Comparison of ENCODE assay signal across 1 cellular context in genomic region chr7:132446666-132447217, GRCh38.
TF ChIP-seq lines count a peak whose summit lies in the region.

No MANE protein-coding gene starts in this region.

TF ChIP-seq in GM23338, 12 proteins besides CTCF, POLR2A, EP300 and RAD21 (continued from another document):
- TF ChIP-seq, protein P1, sequence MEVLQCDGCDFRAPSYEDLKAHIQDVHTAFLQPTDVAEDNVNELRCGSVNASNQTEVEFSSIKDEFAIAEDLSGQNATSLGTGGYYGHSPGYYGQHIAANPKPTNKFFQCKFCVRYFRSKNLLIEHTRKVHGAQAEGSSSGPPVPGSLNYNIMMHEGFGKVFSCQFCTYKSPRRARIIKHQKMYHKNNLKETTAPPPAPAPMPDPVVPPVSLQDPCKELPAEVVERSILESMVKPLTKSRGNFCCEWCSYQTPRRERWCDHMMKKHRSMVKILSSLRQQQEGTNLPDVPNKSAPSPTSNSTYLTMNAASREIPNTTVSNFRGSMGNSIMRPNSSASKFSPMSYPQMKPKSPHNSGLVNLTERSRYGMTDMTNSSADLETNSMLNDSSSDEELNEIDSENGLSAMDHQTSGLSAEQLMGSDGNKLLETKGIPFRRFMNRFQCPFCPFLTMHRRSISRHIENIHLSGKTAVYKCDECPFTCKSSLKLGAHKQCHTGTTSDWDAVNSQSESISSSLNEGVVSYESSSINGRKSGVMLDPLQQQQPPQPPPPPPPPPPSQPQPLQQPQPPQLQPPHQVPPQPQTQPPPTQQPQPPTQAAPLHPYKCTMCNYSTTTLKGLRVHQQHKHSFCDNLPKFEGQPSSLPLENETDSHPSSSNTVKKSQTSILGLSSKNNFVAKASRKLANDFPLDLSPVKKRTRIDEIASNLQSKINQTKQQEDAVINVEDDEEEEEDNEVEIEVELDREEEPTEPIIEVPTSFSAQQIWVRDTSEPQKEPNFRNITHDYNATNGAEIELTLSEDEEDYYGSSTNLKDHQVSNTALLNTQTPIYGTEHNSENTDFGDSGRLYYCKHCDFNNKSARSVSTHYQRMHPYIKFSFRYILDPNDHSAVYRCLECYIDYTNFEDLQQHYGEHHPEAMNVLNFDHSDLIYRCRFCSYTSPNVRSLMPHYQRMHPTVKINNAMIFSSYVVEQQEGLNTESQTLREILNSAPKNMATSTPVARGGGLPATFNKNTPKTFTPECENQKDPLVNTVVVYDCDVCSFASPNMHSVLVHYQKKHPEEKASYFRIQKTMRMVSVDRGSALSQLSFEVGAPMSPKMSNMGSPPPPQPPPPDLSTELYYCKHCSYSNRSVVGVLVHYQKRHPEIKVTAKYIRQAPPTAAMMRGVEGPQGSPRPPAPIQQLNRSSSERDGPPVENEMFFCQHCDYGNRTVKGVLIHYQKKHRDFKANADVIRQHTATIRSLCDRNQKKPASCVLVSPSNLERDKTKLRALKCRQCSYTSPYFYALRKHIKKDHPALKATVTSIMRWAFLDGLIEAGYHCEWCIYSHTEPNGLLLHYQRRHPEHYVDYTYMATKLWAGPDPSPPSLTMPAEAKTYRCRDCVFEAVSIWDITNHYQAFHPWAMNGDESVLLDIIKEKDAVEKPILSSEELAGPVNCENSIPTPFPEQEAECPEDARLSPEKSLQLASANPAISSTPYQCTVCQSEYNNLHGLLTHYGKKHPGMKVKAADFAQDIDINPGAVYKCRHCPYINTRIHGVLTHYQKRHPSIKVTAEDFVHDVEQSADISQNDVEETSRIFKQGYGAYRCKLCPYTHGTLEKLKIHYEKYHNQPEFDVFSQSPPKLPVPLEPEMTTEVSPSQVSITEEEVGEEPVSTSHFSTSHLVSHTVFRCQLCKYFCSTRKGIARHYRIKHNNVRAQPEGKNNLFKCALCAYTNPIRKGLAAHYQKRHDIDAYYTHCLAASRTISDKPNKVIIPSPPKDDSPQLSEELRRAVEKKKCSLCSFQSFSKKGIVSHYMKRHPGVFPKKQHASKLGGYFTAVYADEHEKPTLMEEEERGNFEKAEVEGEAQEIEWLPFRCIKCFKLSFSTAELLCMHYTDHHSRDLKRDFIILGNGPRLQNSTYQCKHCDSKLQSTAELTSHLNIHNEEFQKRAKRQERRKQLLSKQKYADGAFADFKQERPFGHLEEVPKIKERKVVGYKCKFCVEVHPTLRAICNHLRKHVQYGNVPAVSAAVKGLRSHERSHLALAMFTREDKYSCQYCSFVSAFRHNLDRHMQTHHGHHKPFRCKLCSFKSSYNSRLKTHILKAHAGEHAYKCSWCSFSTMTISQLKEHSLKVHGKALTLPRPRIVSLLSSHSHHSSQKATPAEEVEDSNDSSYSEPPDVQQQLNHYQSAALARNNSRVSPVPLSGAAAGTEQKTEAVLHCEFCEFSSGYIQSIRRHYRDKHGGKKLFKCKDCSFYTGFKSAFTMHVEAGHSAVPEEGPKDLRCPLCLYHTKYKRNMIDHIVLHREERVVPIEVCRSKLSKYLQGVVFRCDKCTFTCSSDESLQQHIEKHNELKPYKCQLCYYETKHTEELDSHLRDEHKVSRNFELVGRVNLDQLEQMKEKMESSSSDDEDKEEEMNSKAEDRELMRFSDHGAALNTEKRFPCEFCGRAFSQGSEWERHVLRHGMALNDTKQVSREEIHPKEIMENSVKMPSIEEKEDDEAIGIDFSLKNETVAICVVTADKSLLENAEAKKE (CRISPR knock-in tag; IDR thresholded peaks at IDR 0.05): no peak
- TF ChIP-seq STAT1 (IDR thresholded peaks at IDR 0.05; ENCODE audit: unreplicated experiment) (no peak), POLR2AphosphoS5 (IDR thresholded peaks at IDR 0.05; ENCODE audit: low read depth) (no peak), JUNB (IDR thresholded peaks at IDR 0.05; ENCODE audit: unreplicated experiment) (no peak), EZH2 (IDR thresholded peaks at IDR 0.05; ENCODE audit: low read depth, unreplicated experiment) (no peak), ZNF331 (CRISPR knock-in tag; IDR thresholded peaks at IDR 0.05; ENCODE audit: low read depth) (no peak), CREB1 (CRISPR knock-in tag; IDR thresholded peaks at IDR 0.05; ENCODE audit: low read depth) (no peak)
